32 cellular contexts compared by ENCODE assay signal in the genomic region with DNA sequence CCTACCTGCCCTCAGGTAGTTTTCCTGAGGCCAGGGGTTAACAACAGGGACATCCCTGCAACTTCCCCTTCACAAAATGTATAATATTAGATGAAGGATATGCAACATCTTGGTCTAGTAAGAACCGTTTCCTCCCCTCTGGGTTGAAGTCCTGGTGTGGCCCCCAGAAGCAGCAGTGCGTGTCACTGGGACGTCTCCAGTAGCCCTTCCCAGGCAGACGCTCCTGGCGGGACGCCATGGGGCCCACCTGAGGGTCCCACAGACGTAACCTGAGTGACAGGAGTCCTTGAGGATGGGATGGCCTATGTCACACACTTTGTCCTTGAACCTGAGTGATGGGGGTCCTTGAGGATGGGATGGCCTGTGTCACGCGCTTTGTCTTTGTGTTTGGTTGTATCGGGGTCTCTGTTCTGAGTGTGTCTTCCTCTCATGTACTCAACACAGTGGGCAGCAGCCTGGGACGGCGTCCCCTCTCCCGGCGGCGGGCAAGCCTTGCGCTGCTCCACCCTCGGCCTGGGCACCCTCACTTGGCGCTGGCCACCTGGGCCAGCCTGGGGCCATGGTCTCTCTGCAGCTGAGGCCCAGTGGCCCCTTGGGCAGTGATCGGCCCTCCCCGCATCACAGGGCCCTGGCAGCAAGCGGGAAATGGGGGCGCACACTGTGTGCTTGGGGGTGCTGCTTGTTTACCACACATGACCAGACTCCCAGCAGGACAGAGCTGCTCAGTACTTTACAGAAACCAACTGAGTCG. TPM values are rescaled to one million over a fixed set of nuclear protein-coding genes. Genes with fewer than 3 reads are reported as not detected.
DNase-seq lines count a peak whose midpoint lies in the region; ATAC-seq and TF ChIP-seq lines count a peak whose summit lies in the region.
"Had no signal": no experiment of that assay in that cellular context is flagged by ENCODE, and none has a peak within 500 bp of the region (broad histone marks: within the 10 kb centered on the region; RNA-seq: fewer than 3 reads in every experiment).

No MANE protein-coding gene starts in this region.

- no peak overlapping the region for H3K4me3 Mint-ChIP-seq in activated T-cell treated with anti-CD3 and anti-CD28 coated beads, Interleukin-2, amount 50 U/mL, for 72 hours
- H3K4me3 Mint-ChIP-seq in H9 (no peak overlapping the region), naive B cell (peak overlapping the region in 7 of 8 donors; percentile 21 to 81 (median 43))
- H3K4me3 Mint-ChIP-seq: activated naive CD4-positive, alpha-beta T cell treated with anti-CD3 and anti-CD28 coated beads for 36 hours; CD8-positive, alpha-beta T cell; dendritic cell treated with granulocyte-macrophage colony-stimulating factor and Interleukin-4, amounts not matched to agents 40 ng/mL and 50 ng/mL, for 4 days; endodermal cell; natural killer cell; stimulated activated naive CD8-positive, alpha-beta T cell treated with anti-CD3 and anti-CD28 coated beads, Interleukin-15, Interleukin-2, amounts not matched to agents 100 ng/mL and 50 ng/mL, for 24 hours had no signal

- no peaks in the 10 kb centered on the region for H3K23me2 ChIP-seq in H9 (ENCODE audit: insufficient read length, low read depth, low read length, poor library complexity, severe bottlenecking)

- no peaks in the 10 kb centered on the region for H4K20me1 ChIP-seq in H9 (ENCODE audit: control insufficient read depth, insufficient read depth, insufficient read length)

- no peak overlapping the region for H3K4ac ChIP-seq in H9 (ENCODE audit: low read depth, low read length)

- no peak overlapping the region for H3K4me2 ChIP-seq in H9 (ENCODE audit: insufficient read depth, insufficient read length, low read length)

- H3K9me3 ChIP-seq in H9 (ENCODE audit: control insufficient read depth, low read depth, low read length) (no peaks in the 10 kb centered on the region), thyroid gland (no peaks in the 10 kb centered on the region)
- H3K9me3 ChIP-seq: heart left ventricle, ovary, testis had no signal

- POLR2A ChIA-PET in RWPE1 (lab: Yijun Ruan, JAX; ENCODE audit: low non-redundant PET): no interaction called here

- no peak for TF ChIP-seq POLR2A in thyroid gland (IDR thresholded peaks at IDR 0.05)

- CTCF ChIA-PET in RWPE1 (lab: Yijun Ruan, JAX): no interaction called here

- ATAC-seq in activated T-cell treated with anti-CD3 and anti-CD28 coated beads, Interleukin-2, amount 50 U/mL, for 72 hours (replicated peaks in 1 of 2): no peak
- peak in 1 of 2 donors; percentile 13 for ATAC-seq in naive B cell (ENCODE audit: low read depth in 2 of 2)
- no peak for ATAC-seq in GM21423 (IDR thresholded peaks at IDR 0.05; ENCODE audit: unreplicated experiment)
- ATAC-seq: CD8-positive, alpha-beta T cell; HCT116; heart left ventricle; HepG2; natural killer cell; Panc1 had no signal

- H3K27ac ChIP-seq in H9 (ENCODE audit: insufficient read length, low read depth, low read length) (no peak overlapping the region), thyroid gland (peak overlapping the region; percentile 15 to 81 (median 76)), RWPE1 (no peak overlapping the region)
- H3K27ac ChIP-seq: heart left ventricle, ovary, testis, WERI-Rb-1 had no signal

- H3K4me1 ChIP-seq in H9 (ENCODE audit: insufficient read depth, low read length): no peaks in the 10 kb centered on the region
- peaks cover 16 to 26% of the 10 kb centered on the region in 2 donors for H3K4me1 ChIP-seq in thyroid gland
- H3K4me1 ChIP-seq: heart left ventricle, testis had no signal

- no peak overlapping the region for H3K23ac ChIP-seq in H9 (ENCODE audit: insufficient read length, low read depth, low read length)

- H3K27me3 ChIP-seq in H9 (ENCODE audit: insufficient read depth, low read length) (no peaks in the 10 kb centered on the region), thyroid gland (no peaks in the 10 kb centered on the region)
- H3K27me3 ChIP-seq: heart left ventricle, ovary, testis had no signal

- no peaks in the 10 kb centered on the region for H3K79me1 ChIP-seq in H9 (ENCODE audit: insufficient read depth, low read depth, low read length, poor library complexity, severe bottlenecking)

- no peak overlapping the region for H2BK15ac ChIP-seq in H9 (ENCODE audit: low read depth, low read length)

- H4K5ac ChIP-seq in H9 (ENCODE audit: insufficient read length, low read depth, low read length): no peak overlapping the region

- H3K27ac Mint-ChIP-seq in activated T-cell treated with anti-CD3 and anti-CD28 coated beads, Interleukin-2, amount 50 U/mL, for 72 hours: peak overlapping the region; percentile 20
- H3K27ac Mint-ChIP-seq in H9 (peak overlapping the region in 2 of 3 experiments; percentile 61 to 62; a peak in 2 of 7 replicates), naive B cell (peak overlapping the region in 5 of 6 donors; percentile 86 to 98 (median 92))
- H3K27ac Mint-ChIP-seq: activated naive CD4-positive, alpha-beta T cell treated with anti-CD3 and anti-CD28 coated beads for 36 hours; CD8-positive, alpha-beta T cell; dendritic cell treated with granulocyte-macrophage colony-stimulating factor and Interleukin-4, amounts not matched to agents 40 ng/mL and 50 ng/mL, for 4 days; natural killer cell; stimulated activated naive CD8-positive, alpha-beta T cell treated with anti-CD3 and anti-CD28 coated beads, Interleukin-15, Interleukin-2, amounts not matched to agents 100 ng/mL and 50 ng/mL, for 24 hours had no signal

- H3K4me1 Mint-ChIP-seq in activated T-cell treated with anti-CD3 and anti-CD28 coated beads, Interleukin-2, amount 50 U/mL, for 72 hours (ENCODE audit: low read depth): no peaks in the 10 kb centered on the region
- H3K4me1 Mint-ChIP-seq in H9 (no peaks in the 10 kb centered on the region; a peak in 1 of 4 replicates), naive B cell (peaks cover 18 to 30% (median 18%) of the 10 kb centered on the region in 3 donors)

- H2BK12ac ChIP-seq in H9 (ENCODE audit: insufficient read length, low read depth, low read length): no peak overlapping the region

- H3K18ac ChIP-seq in H9 (ENCODE audit: insufficient read length, low read depth, low read length): no peak overlapping the region

- no peaks in the 10 kb centered on the region for H3K9me3 Mint-ChIP-seq in activated T-cell treated with anti-CD3 and anti-CD28 coated beads, Interleukin-2, amount 50 U/mL, for 72 hours
- H3K9me3 Mint-ChIP-seq in H9 (peaks cover 16 to 17% of the 10 kb centered on the region in 2 experiments), naive B cell (no peaks in the 10 kb centered on the region)
- H3K9me3 Mint-ChIP-seq: activated naive CD4-positive, alpha-beta T cell treated with anti-CD3 and anti-CD28 coated beads for 36 hours; CD8-positive, alpha-beta T cell; dendritic cell treated with granulocyte-macrophage colony-stimulating factor and Interleukin-4, amounts not matched to agents 40 ng/mL and 50 ng/mL, for 4 days; natural killer cell; stimulated activated naive CD8-positive, alpha-beta T cell treated with anti-CD3 and anti-CD28 coated beads, Interleukin-15, Interleukin-2, amounts not matched to agents 100 ng/mL and 50 ng/mL, for 24 hours had no signal

- no peak overlapping the region for H2AK5ac ChIP-seq in H9 (ENCODE audit: insufficient read length, low read length)

- no peak overlapping the region for H2AFZ ChIP-seq in H9 (ENCODE audit: low read length)

- no peaks in the 10 kb centered on the region for H3K79me2 ChIP-seq in H9 (ENCODE audit: insufficient read depth, low read length)

- H4K91ac ChIP-seq in H9 (ENCODE audit: insufficient read length, low read depth, low read length): no peak overlapping the region

- peaks cover 6 to 17% of the 10 kb centered on the region in 2 donors for H3K36me3 Mint-ChIP-seq in activated T-cell treated with anti-CD3 and anti-CD28 coated beads, Interleukin-2, amount 50 U/mL, for 72 hours (ENCODE audit: insufficient read depth in 2 of 2)
- H3K36me3 Mint-ChIP-seq in H9 (ENCODE audit: insufficient read depth in 1 of 3, low read depth in 3 of 3) (peaks cover 25 to 38% (median 34%) of the 10 kb centered on the region in 3 experiments), naive B cell (peaks cover 9 to 15% of the 10 kb centered on the region in 2 donors)

- H3K36me3 ChIP-seq in thyroid gland: peaks cover 0 to 6% of the 10 kb centered on the region in 2 donors
- H3K36me3 ChIP-seq: ovary had no signal

- no peak for DNase-seq in activated T-cell treated with anti-CD3 and anti-CD28 coated beads, Interleukin-2, amount 50 U/mL, for 72 hours
- DNase-seq in activated T-cell treated with anti-CD3 and anti-CD28 coated beads, Interleukin-2, amount 50 U/mL, for 1 hour: no peak
- no peak for DNase-seq in H9
- DNase-seq in naive B cell: no peak
- no peak for DNase-seq in thyroid gland
- DNase-seq in RWPE1 (ENCODE audit: low spot score): no peak
- no peak for DNase-seq in GM03348 (ENCODE audit: low spot score)
- DNase-seq: activated CD4-positive, alpha-beta T cell treated with anti-CD3 and anti-CD28 coated beads for 4 hours; activated CD8-positive, alpha-beta memory T cell treated with anti-CD3 and anti-CD28 coated beads for 24 hours; activated naive CD4-positive, alpha-beta T cell treated with anti-CD3 and anti-CD28 coated beads for 36 hours; CD8-positive, alpha-beta T cell; central memory CD4-positive, alpha-beta T cell; endodermal cell; foreskin fibroblast; natural killer cell; NCI-H146; NCI-H2107; NCI-H345; NCI-H748 treated with DMSO at 0.1 percent for 48 hours; ovary; SIG-M5; SW 1271; T-helper 9 cell; testis; WERI-Rb-1 had no signal

- no peak overlapping the region for H3K4me3 ChIP-seq in thyroid gland (replicated peaks in 1 of 3)
- H3K4me3 ChIP-seq: heart left ventricle, ovary, testis had no signal

- no CpG with 5 or more reads among the region's 23 CpGs for WGBS in H9 (ENCODE audit: extremely low coverage, insufficient read length, low lambda C conversion rate)
- WGBS in thyroid gland, 2 donors: 91 to 94% methylated on average over 21 of the region's 23 CpGs

- no peak overlapping the region for H3K56ac ChIP-seq in H9 (ENCODE audit: insufficient read length, low read depth, low read length)

- no peak overlapping the region for H2BK20ac ChIP-seq in H9 (ENCODE audit: low read depth, low read length, poor library complexity, severe bottlenecking)

- H3T11ph ChIP-seq in H9 (ENCODE audit: low read length): no peak overlapping the region

- no peak overlapping the region for H2BK5ac ChIP-seq in H9 (ENCODE audit: insufficient read length, low read length)

- H2BK120ac ChIP-seq in H9 (ENCODE audit: low read depth, low read length, poor library complexity, severe bottlenecking): no peak overlapping the region

- no peak overlapping the region for H3K14ac ChIP-seq in H9 (ENCODE audit: insufficient read depth, low read length)

- H3K27me3 Mint-ChIP-seq in activated T-cell treated with anti-CD3 and anti-CD28 coated beads, Interleukin-2, amount 50 U/mL, for 72 hours (ENCODE audit: low read depth): no peaks in the 10 kb centered on the region
- no peaks in the 10 kb centered on the region for H3K27me3 Mint-ChIP-seq in H9 (ENCODE audit: low read depth)
- no peaks in the 10 kb centered on the region for H3K27me3 Mint-ChIP-seq in naive B cell
- H3K27me3 Mint-ChIP-seq: dendritic cell treated with granulocyte-macrophage colony-stimulating factor and Interleukin-4, amounts not matched to agents 40 ng/mL and 50 ng/mL, for 4 days; stimulated activated naive CD8-positive, alpha-beta T cell treated with anti-CD3 and anti-CD28 coated beads, Interleukin-15, Interleukin-2, amounts not matched to agents 100 ng/mL and 50 ng/mL, for 24 hours had no signal

- no peak overlapping the region for H4K8ac ChIP-seq in H9 (replicated peaks; ENCODE audit: insufficient read length, low read depth, low read length)

- H3K9ac ChIP-seq in H9 (ENCODE audit: extremely low read depth, insufficient read length, low read length): no peak overlapping the region

- TF ChIP-seq CTCF in H9 (conservative IDR thresholded peaks at IDR 0.05): no peak
- no peak for TF ChIP-seq CTCF in thyroid gland (IDR thresholded peaks at IDR 0.05)
- TF ChIP-seq CTCF in RWPE1 (conservative IDR thresholded peaks at IDR 0.05; ENCODE audit: low read depth): no peak

- intact Hi-C loops in thyroid gland (cut with DNase I): no loop called here

RNA-seq across cellular contexts. Expression of gene AMN, which starts 14.3 kb away (rescaled TPM):
- total RNA-seq in activated T-cell treated with anti-CD3 and anti-CD28 coated beads, Interleukin-2, amount 50 U/mL, for 72 hours: 1 to 10 TPM; 3.2 to 3.9 TPM
- total RNA-seq in H9 (2021) (1.9 and 2.2 TPM in 2 replicates), thyroid gland (10 to 100 TPM in 1 of 4 donors, 1 to 10 TPM in 3; 1.3 to 18.8 (median 3.3) TPM)
- polyA plus RNA-seq in naive B cell (ENCODE audit: low read depth in 6 of 6): 1 to 10 TPM; 1.8 to 5.7 (median 2.4) TPM

Comparison
In these comparisons a context has a peak if more than half of its experiments do, and no peak if none do; other contexts are left out.
1. H3K27ac Mint-ChIP-seq: peak in every context shown above with its lines; median percentile 92 in naive B cell; 62 in H9; 20 in activated T-cell treated with anti-CD3 and anti-CD28 coated beads, Interleukin-2, amount 50 U/mL, for 72 hours.
2. H3K4me3 Mint-ChIP-seq: peak in naive B cell (7 of 8); none in activated T-cell treated with anti-CD3 and anti-CD28 coated beads, Interleukin-2, amount 50 U/mL, for 72 hours (0 of 2) and H9 (0 of 2).
3. H3K27ac ChIP-seq: peak in thyroid gland (3 of 3); none in H9 (single experiment) and RWPE1 (single experiment).